11 cellular contexts compared by ENCODE assay signal in genomic region chr20:44811150-44811685, GRCh38. TPM values are rescaled to one million over a fixed set of nuclear protein-coding genes. Genes with fewer than 3 reads are reported as not detected.
DNase-seq lines count a peak whose midpoint lies in the region.
"Had no signal": no experiment of that assay in that cellular context is flagged by ENCODE, and none has a peak within 500 bp of the region (broad histone marks: within the 10 kb centered on the region; RNA-seq: fewer than 3 reads in every experiment).

No MANE protein-coding gene starts in this region.

- H3K36me3 Mint-ChIP-seq in T-helper 2 cell treated with Interferon-gamma antibody and Interleukin-4, amounts not matched to agents 5 μg/mL and 100 μg/mL, for 36 hours (ENCODE audit: low read depth) = no peaks in the 10 kb centered on the region
- H3K36me3 Mint-ChIP-seq in activated CD4-positive, alpha-beta memory T cell treated with anti-CD3 and anti-CD28 coated beads for 36 hours = no peaks in the 10 kb centered on the region

- H3K23ac ChIP-seq in trophoblast cell (ENCODE audit: low read length) = peak overlapping the region; percentile 67

- H3K4me1 ChIP-seq in iPS DF 6.9 (ENCODE audit: control insufficient read depth, insufficient read depth, low read length) (peaks cover 3% of the 10 kb centered on the region; the same call in 1 of the 2 replicates), trophoblast cell (ENCODE audit: control insufficient read depth in 1 of 2, insufficient read depth in 2 of 2, low read length in 2 of 2) (peaks cover 2 to 4% of the 10 kb centered on the region in 2 experiments)

- H3K4me3 ChIP-seq in iPS DF 6.9 (ENCODE audit: low read length) = peak overlapping the region; percentile 45; the same call in 1 of the 2 replicates
- H3K4me3 ChIP-seq in trophoblast cell (ENCODE audit: low read depth, low read length) = no peak overlapping the region

- POLR2A ChIA-PET in activated CD4-positive, alpha-beta memory T cell treated with anti-CD3 and anti-CD28 coated beads for 36 hours (lab: Charles Lee) = no interaction called here

- peaks cover 47% of the 10 kb centered on the region for H3K27me3 Mint-ChIP-seq in T-helper 2 cell treated with Interferon-gamma antibody and Interleukin-4, amounts not matched to agents 5 μg/mL and 100 μg/mL, for 36 hours (ENCODE audit: low read depth)
- peaks cover 50% of the 10 kb centered on the region for H3K27me3 Mint-ChIP-seq in activated CD4-positive, alpha-beta memory T cell treated with anti-CD3 and anti-CD28 coated beads for 36 hours

- H3K79me2 ChIP-seq in trophoblast cell (ENCODE audit: control insufficient read depth, insufficient read depth, low read length, poor library complexity) = no peaks in the 10 kb centered on the region

- CTCF ChIA-PET in activated CD4-positive, alpha-beta memory T cell treated with anti-CD3 and anti-CD28 coated beads for 36 hours (lab: Charles Lee) = no interaction called here

- no peaks in the 10 kb centered on the region for H3K79me1 ChIP-seq in trophoblast cell (ENCODE audit: low read length)

- H3K27me3 ChIP-seq in iPS DF 6.9 (ENCODE audit: control insufficient read depth, insufficient read depth, low read length) (peaks cover 18% of the 10 kb centered on the region), trophoblast cell (ENCODE audit: insufficient read depth, low read length) (peaks cover 35% of the 10 kb centered on the region)

- H4K8ac ChIP-seq in trophoblast cell (ENCODE audit: low read depth, low read length) = no peak overlapping the region

- intact Hi-C loops in activated CD4-positive, alpha-beta memory T cell treated with anti-CD3 and anti-CD28 coated beads for 36 hours (cut with micrococcal nuclease) = no loop called here

- H2BK12ac ChIP-seq in trophoblast cell (ENCODE audit: low read length) = no peak overlapping the region

- H3K4me3 Mint-ChIP-seq in T-helper 2 cell treated with Interferon-gamma antibody and Interleukin-4, amounts not matched to agents 5 μg/mL and 100 μg/mL, for 36 hours = peak overlapping the region; percentile 13
- peak overlapping the region; percentile 20 for H3K4me3 Mint-ChIP-seq in activated CD4-positive, alpha-beta memory T cell treated with anti-CD3 and anti-CD28 coated beads for 36 hours

- H3K14ac ChIP-seq in trophoblast cell (ENCODE audit: low read length) = no peak overlapping the region

- H3K27ac ChIP-seq in iPS DF 6.9 (ENCODE audit: low read length) = no peak overlapping the region
- no peak overlapping the region for H3K27ac ChIP-seq in trophoblast cell (ENCODE audit: low read depth, low read length)

- no peak overlapping the region for H2BK120ac ChIP-seq in trophoblast cell (ENCODE audit: insufficient read depth, low read length, poor library complexity)

- H3K9me3 Mint-ChIP-seq in T-helper 2 cell treated with Interferon-gamma antibody and Interleukin-4, amounts not matched to agents 5 μg/mL and 100 μg/mL, for 36 hours = no peaks in the 10 kb centered on the region
- no peaks in the 10 kb centered on the region for H3K9me3 Mint-ChIP-seq in activated CD4-positive, alpha-beta memory T cell treated with anti-CD3 and anti-CD28 coated beads for 36 hours

- H3K4ac ChIP-seq in trophoblast cell (ENCODE audit: low read depth, low read length) = no peak overlapping the region

- H4K12ac ChIP-seq in trophoblast cell (ENCODE audit: low read depth, low read length) = no peak overlapping the region

- H3K9me3 ChIP-seq in iPS DF 6.9 (ENCODE audit: control insufficient read depth, insufficient read depth, low read length) = no peaks in the 10 kb centered on the region
- peaks cover 8% of the 10 kb centered on the region for H3K9me3 ChIP-seq in trophoblast cell (ENCODE audit: insufficient read depth, low read depth, low read length)

- H3K18ac ChIP-seq in trophoblast cell (ENCODE audit: low read length) = no peak overlapping the region

- no peak for DNase-seq in T-helper 2 cell treated with Interferon-gamma antibody and Interleukin-4, amounts not matched to agents 5 μg/mL and 100 μg/mL, for 36 hours (ENCODE audit: low spot score)
- DNase-seq in T-helper 2 cell (no peak), iPS DF 6.9 (ENCODE audit: low read depth, low spot score) (no peak), trophoblast cell (no peak), NK-92 (lab: John Stamatoyannopoulos, UW; ENCODE audit: unreplicated experiment) (no peak), NCI-H146 (lab: John Stamatoyannopoulos, UW) (no peak)
- no peak for DNase-seq in activated CD4-positive, alpha-beta memory T cell treated with anti-CD3 and anti-CD28 coated beads for 36 hours
- DNase-seq in activated effector memory CD4-positive, alpha-beta T cell treated with anti-CD3 and anti-CD28 coated beads, Interleukin-2, amount 50 U/mL, for 16 hours = no peak
- DNase-seq: ACHN; NCI-H510A treated with DMSO at 0.1 percent for 48 hours; stimulated activated CD8-positive, alpha-beta memory T cell treated with anti-CD3 and anti-CD28 coated beads, Interleukin-4, amount 100 ng/mL, for 48 hours had no signal

- no peak overlapping the region for H3K4me2 ChIP-seq in trophoblast cell (ENCODE audit: low read length)

- H2BK5ac ChIP-seq in trophoblast cell (ENCODE audit: low read depth, low read length, poor library complexity) = no peak overlapping the region

- H3K36me3 ChIP-seq in iPS DF 6.9 (ENCODE audit: control insufficient read depth, insufficient read depth, low read length) (no peaks in the 10 kb centered on the region), trophoblast cell (ENCODE audit: control insufficient read depth in 1 of 2, insufficient read depth in 2 of 2, low read length in 2 of 2) (no peaks in the 10 kb centered on the region)

- H3K9ac ChIP-seq in trophoblast cell (ENCODE audit: low read length) = no peak overlapping the region

- WGBS in iPS DF 6.9 (ENCODE audit: insufficient coverage, insufficient read length) = no CpG with 5 or more reads among the region's 15 CpGs
- no CpG with 5 or more reads among the region's 15 CpGs for WGBS in trophoblast cell (ENCODE audit: extremely low coverage, insufficient coverage, insufficient read length)

- H2AFZ ChIP-seq in trophoblast cell (ENCODE audit: insufficient read depth, low read length, poor library complexity) = no peak overlapping the region

- no peak overlapping the region for H4K91ac ChIP-seq in trophoblast cell (ENCODE audit: low read depth, low read length)

- no peak overlapping the region for H2AK5ac ChIP-seq in trophoblast cell (ENCODE audit: low read length)

- H3K4me1 Mint-ChIP-seq in T-helper 2 cell treated with Interferon-gamma antibody and Interleukin-4, amounts not matched to agents 5 μg/mL and 100 μg/mL, for 36 hours (ENCODE audit: low read depth) = no peaks in the 10 kb centered on the region
- H3K4me1 Mint-ChIP-seq in activated CD4-positive, alpha-beta memory T cell treated with anti-CD3 and anti-CD28 coated beads for 36 hours (ENCODE audit: low read depth) = peaks cover 5% of the 10 kb centered on the region

- no peak overlapping the region for H3K27ac Mint-ChIP-seq in T-helper 2 cell treated with Interferon-gamma antibody and Interleukin-4, amounts not matched to agents 5 μg/mL and 100 μg/mL, for 36 hours
- H3K27ac Mint-ChIP-seq in activated CD4-positive, alpha-beta memory T cell treated with anti-CD3 and anti-CD28 coated beads for 36 hours = no peak overlapping the region

RNA-seq across cellular contexts. Expression of gene RIMS4, which starts 0.9 kb away (rescaled TPM):
- not detected for total RNA-seq in activated CD4-positive, alpha-beta memory T cell treated with anti-CD3 and anti-CD28 coated beads for 36 hours
- 0.44 and 0.49 TPM in 2 replicates for polyA plus RNA-seq in trophoblast cell (2013)
